In genomic region chr4:36292551-36293188, GRCh38 we compare ENCODE assay signal across 14 cellular contexts. TPM values are rescaled to one million over a fixed set of nuclear protein-coding genes. Genes with fewer than 3 reads are reported as not detected.
DNase-seq lines count a peak whose midpoint lies in the region; FAIRE-seq and TF ChIP-seq lines count a peak whose summit lies in the region.
"Had no signal": no experiment of that assay in that cellular context is flagged by ENCODE, and none has a peak within 500 bp of the region (broad histone marks: within the 10 kb centered on the region; RNA-seq: fewer than 3 reads in every experiment).

No MANE protein-coding gene starts in this region.

- TF ChIP-seq CTCF in RWPE1 (conservative IDR thresholded peaks at IDR 0.05; ENCODE audit: low read depth): no peak
- TF ChIP-seq CTCF in fibroblast of pulmonary artery (IDR thresholded peaks at IDR 0.05; ENCODE audit: low read length, missing control alignments): no peak
- TF ChIP-seq CTCF in A673 (conservative IDR thresholded peaks at IDR 0.05; ENCODE audit: low read depth, low read length): no peak

- no peaks in the 10 kb centered on the region for H3K9me3 ChIP-seq in A673 (ENCODE audit: low read depth, low read length, poor library complexity, severe bottlenecking)

- H3K4me3 ChIP-seq in fibroblast of pulmonary artery (replicated peaks; ENCODE audit: low read depth, low read length) (no peak overlapping the region), A673 (ENCODE audit: low read depth, low read length, poor library complexity, severe bottlenecking) (no peak overlapping the region)

- BruUV-seq in A673 (replicated peaks; lab: Mats Ljungman, UMichigan): no TSS peak

- H3K4me1 ChIP-seq in A673 (ENCODE audit: insufficient read depth, low read length, poor library complexity, severe bottlenecking): no peaks in the 10 kb centered on the region

- intact Hi-C loops in A673 (cut with micrococcal nuclease; ENCODE audit: unreplicated experiment): no loop called here

- CTCF ChIA-PET in RWPE1 (lab: Yijun Ruan, JAX) (no interaction called here), A673 (lab: Charles Lee) (no interaction called here)

- POLR2A ChIA-PET in RWPE1 (lab: Yijun Ruan, JAX; ENCODE audit: low non-redundant PET): no interaction called here
- POLR2A ChIA-PET in A673 (lab: Charles Lee; ENCODE audit: low non-redundant PET): no interaction called here

- H3K27ac ChIP-seq in RWPE1: no peak overlapping the region
- no peak overlapping the region for H3K27ac ChIP-seq in A673 (ENCODE audit: low read depth, low read length, poor library complexity, severe bottlenecking)
- H3K27ac ChIP-seq: WERI-Rb-1 had no signal

- peak; percentile 2 for DNase-seq in NCI-H748 (lab: John Stamatoyannopoulos, UW; ENCODE audit: unreplicated experiment)
- DNase-seq in NCI-H748 treated with DMSO at 0.1 percent for 48 hours (lab: John Stamatoyannopoulos, UW): no peak
- peak; percentile 23 for DNase-seq in RWPE1 (ENCODE audit: low spot score)
- peak; percentile 11 for DNase-seq in fibroblast of pulmonary artery (ENCODE audit: low read depth)
- DNase-seq in superior temporal gyrus (ENCODE audit: extremely low spot score): peak; percentile 85
- DNase-seq in A673 (ENCODE audit: low spot score): no peak
- DNase-seq in NCI-H1436 (lab: John Stamatoyannopoulos, UW): no peak
- DNase-seq in GM12892 (ENCODE audit: insufficient read length): no peak
- DNase-seq: 8988T; CD4-positive, CD25-positive, alpha-beta regulatory T cell; NCI-H2227 treated with DMSO at 0.1 percent for 48 hours; WERI-Rb-1 had no signal

- TF ChIP-seq POLR2A in GM12892 (IDR thresholded peaks at IDR 0.05; ENCODE audit: low read depth, low read length): no peak

- H3K27me3 ChIP-seq in A673 (replicated peaks; ENCODE audit: insufficient read depth, low read depth, low read length, poor library complexity): no peaks in the 10 kb centered on the region

- H3K36me3 ChIP-seq in A673 (ENCODE audit: insufficient read depth, low read length, poor library complexity, severe bottlenecking): no peaks in the 10 kb centered on the region
- H3K36me3 ChIP-seq: WERI-Rb-1 had no signal

- no peak for FAIRE-seq in GM12892 (lab: Jason Lieb, UNC)

RNA-seq across cellular contexts. Expression of gene DTHD1, which starts 11.3 kb away (rescaled TPM):
- total RNA-seq in A673 (2021): not detected in 2 replicates
- polyA plus RNA-seq in GM12892 (2012; ENCODE audit: missing spikeins): 0.98 TPM
- total RNA-seq: kidney epithelial cell, pulmonary artery endothelial cell had no signal

RNA-seq across cellular contexts. Expression of gene ARAP2, which starts 48.4 kb away (rescaled TPM):
- 0.06 and 0.20 TPM in 2 replicates for total RNA-seq in A673 (2021)
- 12.5 TPM for polyA plus RNA-seq in GM12892 (2012; ENCODE audit: missing spikeins)

Comparison
In these comparisons a context has a peak if more than half of its experiments do, and no peak if none do; other contexts are left out.
1. DNase-seq: peak in NCI-H748 (single experiment), RWPE1 (single experiment), fibroblast of pulmonary artery (single experiment) and superior temporal gyrus (single experiment); none in NCI-H748 treated with DMSO at 0.1 percent for 48 hours (single experiment), A673 (single experiment), NCI-H1436 (single experiment) and GM12892 (single experiment).